In genomic region chr7:92250603-92251002, GRCh38 we compare ENCODE assay signal across 15 cellular contexts. TPM values are rescaled to one million over a fixed set of nuclear protein-coding genes. Genes with fewer than 3 reads are reported as not detected.
DNase-seq lines count a peak whose midpoint lies in the region; TF ChIP-seq lines count a peak whose summit lies in the region.
"Had no signal": no experiment of that assay in that cellular context is flagged by ENCODE, and none has a peak within 500 bp of the region (broad histone marks: within the 10 kb centered on the region; RNA-seq: fewer than 3 reads in every experiment).

No MANE protein-coding gene starts in this region.

- peak overlapping the region; percentile 9 for H3K4me2 ChIP-seq in GM23248 (ENCODE audit: unreplicated experiment)
- H3K4me2 ChIP-seq in Karpas-422 (ENCODE audit: low read depth, low read length, poor library complexity, severe bottlenecking) = no peak overlapping the region
- H3K4me2 ChIP-seq in mesenchymal stem cell (ENCODE audit: low read length, poor library complexity, severe bottlenecking) = no peak overlapping the region
- H3K4me2 ChIP-seq: BLaER1 had no signal

- H3K18ac ChIP-seq in mesenchymal stem cell (ENCODE audit: low read depth in 1 of 2, low read length in 2 of 2) = no peak overlapping the region

- H3K27me3 ChIP-seq in GM23248 (replicated peaks; ENCODE audit: insufficient read depth) (no peaks in the 10 kb centered on the region), Karpas-422 (ENCODE audit: low read length) (no peaks in the 10 kb centered on the region), endodermal cell (ENCODE audit: control insufficient read depth, insufficient read depth, low read length, poor library complexity, severe bottlenecking) (no peaks in the 10 kb centered on the region), mesenchymal stem cell (ENCODE audit: control insufficient read depth in 1 of 2, insufficient read depth in 1 of 2, low read length in 2 of 2) (no peaks in the 10 kb centered on the region)
- H3K27me3 ChIP-seq: BLaER1 had no signal

- peaks cover 6% of the 10 kb centered on the region for H3K36me3 Mint-ChIP-seq in chondrocyte (ENCODE audit: low read depth)
- H3K36me3 Mint-ChIP-seq in endodermal cell (ENCODE audit: low read depth) = peaks cover 17% of the 10 kb centered on the region

- H3K4me3 ChIP-seq in GM23248 (no peak overlapping the region), Karpas-422 (ENCODE audit: low read length) (no peak overlapping the region), SK-N-MC (no peak overlapping the region), endodermal cell (ENCODE audit: low read length) (no peak overlapping the region), mesenchymal stem cell (ENCODE audit: insufficient read depth in 1 of 2, low read depth in 1 of 2, low read length in 2 of 2) (no peak overlapping the region)
- H3K4me3 ChIP-seq: BLaER1, HAP-1 had no signal

- H3K9me2 ChIP-seq in GM23248 (ENCODE audit: insufficient read depth) (no peaks in the 10 kb centered on the region), Karpas-422 (replicated peaks; ENCODE audit: insufficient read depth, low read length) (no peaks in the 10 kb centered on the region)

- no peak overlapping the region for H3K4ac ChIP-seq in mesenchymal stem cell (ENCODE audit: low read depth in 1 of 2, low read length in 2 of 2)

- in situ Hi-C loops in GM23248 (cut with MboI) = no loop called here

- H2BK15ac ChIP-seq in mesenchymal stem cell (ENCODE audit: low read depth, poor library complexity, severe bottlenecking) = no peak overlapping the region

- H2BK5ac ChIP-seq in mesenchymal stem cell (ENCODE audit: low read depth, low read length, poor library complexity, severe bottlenecking) = no peak overlapping the region

- H3K36me3 ChIP-seq in GM23248 (ENCODE audit: low read depth) = 0 out of 2 replicates have a peak, but pooled peaks cover 2% of the 10 kb centered on the region
- peaks cover 28% of the 10 kb centered on the region for H3K36me3 ChIP-seq in Karpas-422 (ENCODE audit: insufficient read depth, low read length)
- peaks cover 20% of the 10 kb centered on the region for H3K36me3 ChIP-seq in SK-N-MC (ENCODE audit: insufficient read depth, low read length)
- H3K36me3 ChIP-seq in endodermal cell (ENCODE audit: control insufficient read depth, insufficient read depth, low read length) = peaks cover 4% of the 10 kb centered on the region
- peaks cover 3 to 10% of the 10 kb centered on the region in 2 experiments for H3K36me3 ChIP-seq in mesenchymal stem cell (ENCODE audit: control insufficient read depth in 1 of 2, insufficient read depth in 2 of 2, low read depth in 1 of 2, low read length in 2 of 2)
- H3K36me3 ChIP-seq: HAP-1 had no signal

- peaks cover 24% of the 10 kb centered on the region for H3K4me1 ChIP-seq in GM23248 (ENCODE audit: insufficient read depth)
- H3K4me1 ChIP-seq in Karpas-422 (ENCODE audit: low read length) = peaks cover 24% of the 10 kb centered on the region
- H3K4me1 ChIP-seq in endodermal cell (ENCODE audit: control insufficient read depth, insufficient read depth, low read length) = peaks cover 2% of the 10 kb centered on the region
- H3K4me1 ChIP-seq in mesenchymal stem cell (ENCODE audit: control insufficient read depth, insufficient read depth, low read depth, low read length) = no peaks in the 10 kb centered on the region

- peaks cover 11% of the 10 kb centered on the region for H3K79me1 ChIP-seq in mesenchymal stem cell (replicated peaks; ENCODE audit: low read length, poor library complexity, severe bottlenecking)

- H4K91ac ChIP-seq in mesenchymal stem cell (ENCODE audit: low read length) = no peak overlapping the region

- H3K9ac ChIP-seq in GM23248 = no peak overlapping the region
- H3K9ac ChIP-seq in Karpas-422 (ENCODE audit: low read length) = no peak overlapping the region
- no peak overlapping the region for H3K9ac ChIP-seq in SK-N-MC (ENCODE audit: insufficient read length)
- H3K9ac ChIP-seq in endodermal cell (ENCODE audit: extremely low read depth, low read length, poor library complexity, severe bottlenecking) = no peak overlapping the region
- no peak overlapping the region for H3K9ac ChIP-seq in mesenchymal stem cell (ENCODE audit: low read length)
- H3K9ac ChIP-seq: BLaER1 had no signal

- H2BK12ac ChIP-seq in mesenchymal stem cell (ENCODE audit: low read length in 2 of 2) = no peak overlapping the region

- DNase-seq in GM23248 (no peak), Karpas-422 (no peak), SK-N-MC (ENCODE audit: low read depth, low spot score) (no peak), epithelial cell of prostate (ENCODE audit: low read depth, low spot score) (no peak), chondrocyte (ENCODE audit: low spot score) (no peak), endodermal cell (no peak), mesenchymal stem cell (no peak), NCI-H1436 (lab: John Stamatoyannopoulos, UW) (no peak)
- DNase-seq: CD4-positive, alpha-beta memory T cell; DMS153; DMS79; GDM1 had no signal

- H2AFZ ChIP-seq in GM23248 = no peak overlapping the region
- H2AFZ ChIP-seq in Karpas-422 (ENCODE audit: low read length) = no peak overlapping the region
- no peak overlapping the region for H2AFZ ChIP-seq in mesenchymal stem cell (ENCODE audit: low read depth, low read length)

- peaks cover 51% of the 10 kb centered on the region for H3K4me1 Mint-ChIP-seq in chondrocyte (ENCODE audit: low read depth)
- H3K4me1 Mint-ChIP-seq in endodermal cell = peaks cover 16% of the 10 kb centered on the region

- peaks cover 93% of the 10 kb centered on the region for H3K79me2 ChIP-seq in GM23248 (ENCODE audit: insufficient read depth)
- H3K79me2 ChIP-seq in Karpas-422 (ENCODE audit: low read length) = peaks cover 98% of the 10 kb centered on the region

- no peak for TF ChIP-seq CTCF in chondrocyte (IDR thresholded peaks at IDR 0.05)
- no peak for TF ChIP-seq CTCF in endodermal cell (conservative IDR thresholded peaks at IDR 0.05)

- H3K23ac ChIP-seq in mesenchymal stem cell (ENCODE audit: low read length in 2 of 2) = no peak overlapping the region

- H3K27me3 Mint-ChIP-seq in chondrocyte (ENCODE audit: low read depth) (no peaks in the 10 kb centered on the region), endodermal cell (ENCODE audit: insufficient read depth) (no peaks in the 10 kb centered on the region)
- H3K27me3 Mint-ChIP-seq: CD4-positive, alpha-beta memory T cell had no signal

- H3K27ac Mint-ChIP-seq in chondrocyte (ENCODE audit: unreplicated experiment) = no peak overlapping the region
- H3K27ac Mint-ChIP-seq in endodermal cell = no peak overlapping the region
- H3K27ac Mint-ChIP-seq: CD14-positive monocyte; CD4-positive, alpha-beta memory T cell had no signal

- H3K9me3 Mint-ChIP-seq in chondrocyte (ENCODE audit: low read depth) (no peaks in the 10 kb centered on the region), endodermal cell (peaks cover 9% of the 10 kb centered on the region)

- H3K4me3 Mint-ChIP-seq in chondrocyte (ENCODE audit: unreplicated experiment) (no peak overlapping the region), endodermal cell (no peak overlapping the region)
- H3K4me3 Mint-ChIP-seq: CD14-positive monocyte; CD4-positive, alpha-beta memory T cell had no signal

- H4K20me1 ChIP-seq in GM23248 (ENCODE audit: insufficient read depth) = 0 out of 2 replicates have a peak, but pooled peaks cover 5% of the 10 kb centered on the region
- H4K20me1 ChIP-seq in Karpas-422 (ENCODE audit: insufficient read depth, low read depth, low read length) = peaks cover 3% of the 10 kb centered on the region; the same call in 1 of the 2 replicates

- H2AK5ac ChIP-seq in mesenchymal stem cell (ENCODE audit: low read length, severe bottlenecking) = no peak overlapping the region

- H3K14ac ChIP-seq in mesenchymal stem cell (ENCODE audit: low read length in 2 of 2) = no peak overlapping the region

- H3F3A ChIP-seq in GM23248 (ENCODE audit: insufficient read depth) = peaks cover 22% of the 10 kb centered on the region

- no peak overlapping the region for H4K8ac ChIP-seq in mesenchymal stem cell (ENCODE audit: low read length)

- H2BK120ac ChIP-seq in mesenchymal stem cell (ENCODE audit: low read depth, low read length) = no peak overlapping the region

- H3K9me3 ChIP-seq in GM23248 (ENCODE audit: low read depth) = no peaks in the 10 kb centered on the region
- no peaks in the 10 kb centered on the region for H3K9me3 ChIP-seq in Karpas-422 (ENCODE audit: low read length)
- H3K9me3 ChIP-seq in SK-N-MC (ENCODE audit: low read depth, low read length) = no peaks in the 10 kb centered on the region; the same call in 1 of the 2 replicates
- H3K9me3 ChIP-seq in endodermal cell (ENCODE audit: control insufficient read depth, low read length) = peaks cover 5% of the 10 kb centered on the region
- H3K9me3 ChIP-seq in mesenchymal stem cell (ENCODE audit: control insufficient read depth, low read length) = no peaks in the 10 kb centered on the region
- H3K9me3 ChIP-seq: HAP-1 had no signal

- H3K27ac ChIP-seq in GM23248 (no peak overlapping the region), Karpas-422 (ENCODE audit: low read length) (peak overlapping the region; percentile 2; the same call in 1 of the 2 replicates), SK-N-MC (0 out of 2 replicates have a peak overlapping the region, but pooled peaks have one; percentile 45), epithelial cell of prostate (peak overlapping the region; percentile 6), endodermal cell (ENCODE audit: low read depth, low read length) (no peak overlapping the region), mesenchymal stem cell (ENCODE audit: low read length, poor library complexity, severe bottlenecking) (no peak overlapping the region)
- H3K27ac ChIP-seq: BLaER1 had no signal

RNA-seq across cellular contexts. Expression of gene ANKIB1, which starts 4.8 kb away (rescaled TPM):
- total RNA-seq in GM23248 (2014; rRNA removed; shearing (Covaris generic)) = 36.7 and 43.1 TPM in 2 replicates
- polyA plus RNA-seq in GM23248 (2016; fragmentation: Nextera tagmentation; extraction: Ambion mirVana) = 12.6 and 12.9 TPM in 2 replicates
- 26.3 and 52.7 TPM in 2 replicates for total RNA-seq in Karpas-422 (2014; rRNA removed; shearing (Covaris generic); ENCODE audit: low replicate concordance)
- total RNA-seq in chondrocyte (65.6 to 77.7 TPM (median 76.3 TPM) in 3 replicates), endodermal cell (10 to 100 TPM; 51.4 to 60.7 TPM)
- 26.2 TPM for polyA plus RNA-seq in endodermal cell (2013, experiment 1 of 2)
- polyA plus RNA-seq in endodermal cell (2013, experiment 2 of 2) = 28.5 TPM
- 32.5 TPM for polyA plus RNA-seq in mesenchymal stem cell (2013, experiment 1 of 2)
- polyA plus RNA-seq in mesenchymal stem cell (2013, experiment 2 of 2) = 33.6 TPM

RNA-seq across cellular contexts. Expression of gene KRIT1, which starts 4.9 kb away (rescaled TPM):
- 29.5 and 61.8 TPM in 2 replicates for total RNA-seq in GM23248 (2014; rRNA removed; shearing (Covaris generic))
- 18.0 and 29.7 TPM in 2 replicates for polyA plus RNA-seq in GM23248 (2016; fragmentation: Nextera tagmentation; extraction: Ambion mirVana)
- total RNA-seq in Karpas-422 (2014; rRNA removed; shearing (Covaris generic); ENCODE audit: low replicate concordance) = 43.7 and 91.1 TPM in 2 replicates
- 28.0 to 32.6 TPM (median 29.7 TPM) in 3 replicates for total RNA-seq in chondrocyte
- total RNA-seq in endodermal cell = 10 to 100 TPM; 33.9 to 36.4 TPM
- polyA plus RNA-seq in endodermal cell (2013, experiment 1 of 2) = 39.1 TPM
- polyA plus RNA-seq in endodermal cell (2013, experiment 2 of 2) = 32.4 TPM
- 27.2 TPM for polyA plus RNA-seq in mesenchymal stem cell (2013, experiment 1 of 2)
- polyA plus RNA-seq in mesenchymal stem cell (2013, experiment 2 of 2) = 26.4 TPM

Comparison
In these comparisons a context has a peak if more than half of its experiments do, and no peak if none do; other contexts are left out.
1. H3K27ac ChIP-seq: peak in Karpas-422 (single experiment), SK-N-MC (single experiment) and epithelial cell of prostate (single experiment); none in GM23248 (single experiment), endodermal cell (single experiment) and mesenchymal stem cell (single experiment).